1 cellular context compared by ENCODE assay signal in genomic region chr5:173671121-173671949, GRCh38.
TF ChIP-seq lines count a peak whose summit lies in the region.

No MANE protein-coding gene starts in this region.

TF ChIP-seq in HepG2, 621 proteins besides CTCF, POLR2A, EP300 and RAD21 (continued from another document and continues in another):
- TF ChIP-seq KAT7 (CRISPR knock-in tag; IDR thresholded peaks at IDR 0.05; ENCODE audit: borderline replicate concordance): no peak
- peak; percentile 25; the same call in 1 of the 2 replicates for TF ChIP-seq ZNF607 (CRISPR knock-in tag; IDR thresholded peaks at IDR 0.05; ENCODE audit: borderline replicate concordance)
- TF ChIP-seq IRF2 (CRISPR knock-in tag; IDR thresholded peaks at IDR 0.05): 0 out of 2 replicates have a peak, but pooled peaks have one; percentile 25
- TF ChIP-seq, protein P1, sequence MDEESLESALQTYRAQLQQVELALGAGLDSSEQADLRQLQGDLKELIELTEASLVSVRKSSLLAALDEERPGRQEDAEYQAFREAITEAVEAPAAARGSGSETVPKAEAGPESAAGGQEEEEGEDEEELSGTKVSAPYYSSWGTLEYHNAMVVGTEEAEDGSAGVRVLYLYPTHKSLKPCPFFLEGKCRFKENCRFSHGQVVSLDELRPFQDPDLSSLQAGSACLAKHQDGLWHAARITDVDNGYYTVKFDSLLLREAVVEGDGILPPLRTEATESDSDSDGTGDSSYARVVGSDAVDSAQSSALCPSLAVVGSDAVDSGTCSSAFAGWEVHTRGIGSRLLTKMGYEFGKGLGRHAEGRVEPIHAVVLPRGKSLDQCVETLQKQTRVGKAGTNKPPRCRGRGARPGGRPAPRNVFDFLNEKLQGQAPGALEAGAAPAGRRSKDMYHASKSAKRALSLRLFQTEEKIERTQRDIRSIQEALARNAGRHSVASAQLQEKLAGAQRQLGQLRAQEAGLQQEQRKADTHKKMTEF (CRISPR knock-in tag; IDR thresholded peaks at IDR 0.05): peak; percentile 37; the same call in 1 of the 2 replicates
- no peak for TF ChIP-seq GATAD1 (CRISPR knock-in tag; IDR thresholded peaks at IDR 0.05)
- TF ChIP-seq TFE3 (CRISPR knock-in tag; IDR thresholded peaks at IDR 0.05): peak; percentile 95
- TF ChIP-seq, protein P2, sequence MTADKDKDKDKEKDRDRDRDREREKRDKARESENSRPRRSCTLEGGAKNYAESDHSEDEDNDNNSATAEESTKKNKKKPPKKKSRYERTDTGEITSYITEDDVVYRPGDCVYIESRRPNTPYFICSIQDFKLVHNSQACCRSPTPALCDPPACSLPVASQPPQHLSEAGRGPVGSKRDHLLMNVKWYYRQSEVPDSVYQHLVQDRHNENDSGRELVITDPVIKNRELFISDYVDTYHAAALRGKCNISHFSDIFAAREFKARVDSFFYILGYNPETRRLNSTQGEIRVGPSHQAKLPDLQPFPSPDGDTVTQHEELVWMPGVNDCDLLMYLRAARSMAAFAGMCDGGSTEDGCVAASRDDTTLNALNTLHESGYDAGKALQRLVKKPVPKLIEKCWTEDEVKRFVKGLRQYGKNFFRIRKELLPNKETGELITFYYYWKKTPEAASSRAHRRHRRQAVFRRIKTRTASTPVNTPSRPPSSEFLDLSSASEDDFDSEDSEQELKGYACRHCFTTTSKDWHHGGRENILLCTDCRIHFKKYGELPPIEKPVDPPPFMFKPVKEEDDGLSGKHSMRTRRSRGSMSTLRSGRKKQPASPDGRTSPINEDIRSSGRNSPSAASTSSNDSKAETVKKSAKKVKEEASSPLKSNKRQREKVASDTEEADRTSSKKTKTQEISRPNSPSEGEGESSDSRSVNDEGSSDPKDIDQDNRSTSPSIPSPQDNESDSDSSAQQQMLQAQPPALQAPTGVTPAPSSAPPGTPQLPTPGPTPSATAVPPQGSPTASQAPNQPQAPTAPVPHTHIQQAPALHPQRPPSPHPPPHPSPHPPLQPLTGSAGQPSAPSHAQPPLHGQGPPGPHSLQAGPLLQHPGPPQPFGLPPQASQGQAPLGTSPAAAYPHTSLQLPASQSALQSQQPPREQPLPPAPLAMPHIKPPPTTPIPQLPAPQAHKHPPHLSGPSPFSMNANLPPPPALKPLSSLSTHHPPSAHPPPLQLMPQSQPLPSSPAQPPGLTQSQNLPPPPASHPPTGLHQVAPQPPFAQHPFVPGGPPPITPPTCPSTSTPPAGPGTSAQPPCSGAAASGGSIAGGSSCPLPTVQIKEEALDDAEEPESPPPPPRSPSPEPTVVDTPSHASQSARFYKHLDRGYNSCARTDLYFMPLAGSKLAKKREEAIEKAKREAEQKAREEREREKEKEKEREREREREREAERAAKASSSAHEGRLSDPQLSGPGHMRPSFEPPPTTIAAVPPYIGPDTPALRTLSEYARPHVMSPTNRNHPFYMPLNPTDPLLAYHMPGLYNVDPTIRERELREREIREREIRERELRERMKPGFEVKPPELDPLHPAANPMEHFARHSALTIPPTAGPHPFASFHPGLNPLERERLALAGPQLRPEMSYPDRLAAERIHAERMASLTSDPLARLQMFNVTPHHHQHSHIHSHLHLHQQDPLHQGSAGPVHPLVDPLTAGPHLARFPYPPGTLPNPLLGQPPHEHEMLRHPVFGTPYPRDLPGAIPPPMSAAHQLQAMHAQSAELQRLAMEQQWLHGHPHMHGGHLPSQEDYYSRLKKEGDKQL (CRISPR knock-in tag; IDR thresholded peaks at IDR 0.05; ENCODE audit: low read depth): no peak
- TF ChIP-seq GABPB1 (CRISPR knock-in tag; IDR thresholded peaks at IDR 0.05): peak; percentile 12; the same call in 1 of the 2 replicates
- no peak for TF ChIP-seq ISX (CRISPR knock-in tag; conservative IDR thresholded peaks at IDR 0.05)
- TF ChIP-seq SAFB2 (CRISPR knock-in tag; IDR thresholded peaks at IDR 0.05; ENCODE audit: borderline replicate concordance, low read depth): no peak
- TF ChIP-seq ZNF614 (CRISPR knock-in tag; IDR thresholded peaks at IDR 0.05; ENCODE audit: borderline replicate concordance): no peak
- TF ChIP-seq GABPA (IDR thresholded peaks at IDR 0.05; ENCODE audit: low read depth, low read length): no peak
- no peak for TF ChIP-seq GABPA (CRISPR knock-in tag; IDR thresholded peaks at IDR 0.05; ENCODE audit: low read depth)
- no peak for TF ChIP-seq ZNF451 (CRISPR knock-in tag; IDR thresholded peaks at IDR 0.05)
- TF ChIP-seq PTBP1 (IDR thresholded peaks at IDR 0.05; ENCODE audit: low read depth, low read length, poor library complexity, severe bottlenecking): no peak
- no peak for TF ChIP-seq ZBTB8A (CRISPR knock-in tag; IDR thresholded peaks at IDR 0.05; ENCODE audit: borderline replicate concordance, low read depth)
- TF ChIP-seq ZNF83 (CRISPR knock-in tag; IDR thresholded peaks at IDR 0.05; ENCODE audit: borderline replicate concordance): no peak
- no peak for TF ChIP-seq SSRP1 (CRISPR knock-in tag; IDR thresholded peaks at IDR 0.05)
- TF ChIP-seq THAP11 (CRISPR knock-in tag; IDR thresholded peaks at IDR 0.05): 0 out of 2 replicates have a peak, but pooled peaks have one; percentile 15
- TF ChIP-seq, protein P3, sequence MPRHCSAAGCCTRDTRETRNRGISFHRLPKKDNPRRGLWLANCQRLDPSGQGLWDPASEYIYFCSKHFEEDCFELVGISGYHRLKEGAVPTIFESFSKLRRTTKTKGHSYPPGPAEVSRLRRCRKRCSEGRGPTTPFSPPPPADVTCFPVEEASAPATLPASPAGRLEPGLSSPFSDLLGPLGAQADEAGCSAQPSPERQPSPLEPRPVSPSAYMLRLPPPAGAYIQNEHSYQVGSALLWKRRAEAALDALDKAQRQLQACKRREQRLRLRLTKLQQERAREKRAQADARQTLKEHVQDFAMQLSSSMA (CRISPR knock-in tag; IDR thresholded peaks at IDR 0.05): no peak
- TF ChIP-seq, protein P4, sequence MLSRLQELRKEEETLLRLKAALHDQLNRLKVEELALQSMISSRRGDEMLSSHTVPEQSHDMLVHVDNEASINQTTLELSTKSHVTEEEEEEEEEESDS (CRISPR knock-in tag; IDR thresholded peaks at IDR 0.05; ENCODE audit: borderline replicate concordance): no peak
- TF ChIP-seq, protein P5, sequence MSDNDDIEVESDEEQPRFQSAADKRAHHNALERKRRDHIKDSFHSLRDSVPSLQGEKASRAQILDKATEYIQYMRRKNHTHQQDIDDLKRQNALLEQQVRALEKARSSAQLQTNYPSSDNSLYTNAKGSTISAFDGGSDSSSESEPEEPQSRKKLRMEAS (IDR thresholded peaks at IDR 0.05): peak; percentile 83
- TF ChIP-seq, protein P6, sequence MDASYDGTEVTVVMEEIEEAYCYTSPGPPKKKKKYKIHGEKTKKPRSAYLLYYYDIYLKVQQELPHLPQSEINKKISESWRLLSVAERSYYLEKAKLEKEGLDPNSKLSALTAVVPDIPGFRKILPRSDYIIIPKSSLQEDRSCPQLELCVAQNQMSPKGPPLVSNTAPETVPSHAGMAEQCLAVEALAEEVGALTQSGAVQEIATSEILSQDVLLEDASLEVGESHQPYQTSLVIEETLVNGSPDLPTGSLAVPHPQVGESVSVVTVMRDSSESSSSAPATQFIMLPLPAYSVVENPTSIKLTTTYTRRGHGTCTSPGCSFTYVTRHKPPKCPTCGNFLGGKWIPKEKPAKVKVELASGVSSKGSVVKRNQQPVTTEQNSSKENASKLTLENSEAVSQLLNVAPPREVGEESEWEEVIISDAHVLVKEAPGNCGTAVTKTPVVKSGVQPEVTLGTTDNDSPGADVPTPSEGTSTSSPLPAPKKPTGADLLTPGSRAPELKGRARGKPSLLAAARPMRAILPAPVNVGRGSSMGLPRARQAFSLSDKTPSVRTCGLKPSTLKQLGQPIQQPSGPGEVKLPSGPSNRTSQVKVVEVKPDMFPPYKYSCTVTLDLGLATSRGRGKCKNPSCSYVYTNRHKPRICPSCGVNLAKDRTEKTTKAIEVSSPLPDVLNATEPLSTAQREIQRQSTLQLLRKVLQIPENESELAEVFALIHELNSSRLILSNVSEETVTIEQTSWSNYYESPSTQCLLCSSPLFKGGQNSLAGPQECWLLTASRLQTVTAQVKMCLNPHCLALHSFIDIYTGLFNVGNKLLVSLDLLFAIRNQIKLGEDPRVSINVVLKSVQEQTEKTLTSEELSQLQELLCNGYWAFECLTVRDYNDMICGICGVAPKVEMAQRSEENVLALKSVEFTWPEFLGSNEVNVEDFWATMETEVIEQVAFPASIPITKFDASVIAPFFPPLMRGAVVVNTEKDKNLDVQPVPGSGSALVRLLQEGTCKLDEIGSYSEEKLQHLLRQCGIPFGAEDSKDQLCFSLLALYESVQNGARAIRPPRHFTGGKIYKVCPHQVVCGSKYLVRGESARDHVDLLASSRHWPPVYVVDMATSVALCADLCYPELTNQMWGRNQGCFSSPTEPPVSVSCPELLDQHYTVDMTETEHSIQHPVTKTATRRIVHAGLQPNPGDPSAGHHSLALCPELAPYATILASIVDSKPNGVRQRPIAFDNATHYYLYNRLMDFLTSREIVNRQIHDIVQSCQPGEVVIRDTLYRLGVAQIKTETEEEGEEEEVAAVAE (CRISPR knock-in tag; IDR thresholded peaks at IDR 0.05; ENCODE audit: borderline replicate concordance): no peak; the same call in 1 of the 2 replicates
- TF ChIP-seq ZNF772 (CRISPR knock-in tag; IDR thresholded peaks at IDR 0.05): no peak
- TF ChIP-seq MAZ (IDR thresholded peaks at IDR 0.05; ENCODE audit: borderline replicate concordance, low read depth, low read length): no peak
- no peak for TF ChIP-seq MAZ (CRISPR knock-in tag; IDR thresholded peaks at IDR 0.05; ENCODE audit: low read depth)
- TF ChIP-seq YEATS2 (CRISPR knock-in tag; IDR thresholded peaks at IDR 0.05; ENCODE audit: borderline replicate concordance): no peak
- no peak for TF ChIP-seq ZNF616 (CRISPR knock-in tag; IDR thresholded peaks at IDR 0.05; ENCODE audit: low read depth)
- TF ChIP-seq NFKB2 (CRISPR knock-in tag; IDR thresholded peaks at IDR 0.05; ENCODE audit: borderline replicate concordance): no peak
- TF ChIP-seq ONECUT2 (CRISPR knock-in tag; IDR thresholded peaks at IDR 0.05): no peak
- TF ChIP-seq, protein P7, sequence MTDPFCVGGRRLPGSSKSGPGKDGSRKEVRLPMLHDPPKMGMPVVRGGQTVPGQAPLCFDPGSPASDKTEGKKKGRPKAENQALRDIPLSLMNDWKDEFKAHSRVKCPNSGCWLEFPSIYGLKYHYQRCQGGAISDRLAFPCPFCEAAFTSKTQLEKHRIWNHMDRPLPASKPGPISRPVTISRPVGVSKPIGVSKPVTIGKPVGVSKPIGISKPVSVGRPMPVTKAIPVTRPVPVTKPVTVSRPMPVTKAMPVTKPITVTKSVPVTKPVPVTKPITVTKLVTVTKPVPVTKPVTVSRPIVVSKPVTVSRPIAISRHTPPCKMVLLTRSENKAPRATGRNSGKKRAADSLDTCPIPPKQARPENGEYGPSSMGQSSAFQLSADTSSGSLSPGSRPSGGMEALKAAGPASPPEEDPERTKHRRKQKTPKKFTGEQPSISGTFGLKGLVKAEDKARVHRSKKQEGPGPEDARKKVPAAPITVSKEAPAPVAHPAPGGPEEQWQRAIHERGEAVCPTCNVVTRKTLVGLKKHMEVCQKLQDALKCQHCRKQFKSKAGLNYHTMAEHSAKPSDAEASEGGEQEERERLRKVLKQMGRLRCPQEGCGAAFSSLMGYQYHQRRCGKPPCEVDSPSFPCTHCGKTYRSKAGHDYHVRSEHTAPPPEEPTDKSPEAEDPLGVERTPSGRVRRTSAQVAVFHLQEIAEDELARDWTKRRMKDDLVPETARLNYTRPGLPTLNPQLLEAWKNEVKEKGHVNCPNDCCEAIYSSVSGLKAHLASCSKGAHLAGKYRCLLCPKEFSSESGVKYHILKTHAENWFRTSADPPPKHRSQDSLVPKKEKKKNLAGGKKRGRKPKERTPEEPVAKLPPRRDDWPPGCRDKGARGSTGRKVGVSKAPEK (CRISPR knock-in tag; IDR thresholded peaks at IDR 0.05; ENCODE audit: borderline replicate concordance): no peak
- TF ChIP-seq RFXAP (CRISPR knock-in tag; IDR thresholded peaks at IDR 0.05; ENCODE audit: borderline replicate concordance): no peak
- TF ChIP-seq POGK (CRISPR knock-in tag; conservative IDR thresholded peaks at IDR 0.05): no peak
- TF ChIP-seq PAWR (CRISPR knock-in tag; IDR thresholded peaks at IDR 0.05; ENCODE audit: borderline replicate concordance): no peak
- no peak for TF ChIP-seq PAF1 (CRISPR knock-in tag; IDR thresholded peaks at IDR 0.05)
- peak; percentile 77 for TF ChIP-seq SALL1 (CRISPR knock-in tag; IDR thresholded peaks at IDR 0.05)
- TF ChIP-seq HOXA9 (CRISPR knock-in tag; IDR thresholded peaks at IDR 0.05; ENCODE audit: borderline replicate concordance): no peak
- TF ChIP-seq DNMT1 (CRISPR knock-in tag; IDR thresholded peaks at IDR 0.05): no peak
- no peak for TF ChIP-seq EEA1 (CRISPR knock-in tag; IDR thresholded peaks at IDR 0.05; ENCODE audit: borderline replicate concordance)
- peak; percentile 28; the same call in 1 of the 2 replicates for TF ChIP-seq ZNF691 (CRISPR knock-in tag; IDR thresholded peaks at IDR 0.05; ENCODE audit: borderline replicate concordance, low read depth)
- no peak for TF ChIP-seq ZNF235 (CRISPR knock-in tag; IDR thresholded peaks at IDR 0.05; ENCODE audit: borderline replicate concordance)
- no peak for TF ChIP-seq ZNF383 (CRISPR knock-in tag; IDR thresholded peaks at IDR 0.05; ENCODE audit: borderline replicate concordance)
- TF ChIP-seq REPIN1 (CRISPR knock-in tag; IDR thresholded peaks at IDR 0.05; ENCODE audit: borderline replicate concordance, low read depth): no peak
- TF ChIP-seq HNRNPLL (IDR thresholded peaks at IDR 0.05; ENCODE audit: low read depth, low read length, poor library complexity, severe bottlenecking): no peak
- TF ChIP-seq HNF4A (CRISPR knock-in tag; IDR thresholded peaks at IDR 0.05): peak; percentile 79
